Comparison of ENCODE assay signal across 1 cellular context in genomic region chr1:3359346-3360157, GRCh38.
TF ChIP-seq lines count a peak whose summit lies in the region.

No MANE protein-coding gene starts in this region.

TF ChIP-seq in HEK293, 187 proteins besides CTCF, POLR2A, EP300 and RAD21 (continued from another document):
- TF ChIP-seq TSHZ1 (tag by site-specific recombination; IDR thresholded peaks at IDR 0.05; ENCODE audit: borderline replicate concordance) (no peak), ZNF157 (tag by site-specific recombination; IDR thresholded peaks at IDR 0.05) (no peak), ZNF596 (tag by site-specific recombination; IDR thresholded peaks at IDR 0.05) (no peak), ZNF707 (tag by site-specific recombination; IDR thresholded peaks at IDR 0.05) (no peak), ZNF133 (tag by site-specific recombination; IDR thresholded peaks at IDR 0.05) (no peak), OVOL3 (tag by site-specific recombination; IDR thresholded peaks at IDR 0.05) (no peak), YY2 (tag by site-specific recombination; IDR thresholded peaks at IDR 0.05) (no peak), ZNF548 (tag by site-specific recombination; IDR thresholded peaks at IDR 0.05) (peak; percentile 91)
- TF ChIP-seq, protein P1, sequence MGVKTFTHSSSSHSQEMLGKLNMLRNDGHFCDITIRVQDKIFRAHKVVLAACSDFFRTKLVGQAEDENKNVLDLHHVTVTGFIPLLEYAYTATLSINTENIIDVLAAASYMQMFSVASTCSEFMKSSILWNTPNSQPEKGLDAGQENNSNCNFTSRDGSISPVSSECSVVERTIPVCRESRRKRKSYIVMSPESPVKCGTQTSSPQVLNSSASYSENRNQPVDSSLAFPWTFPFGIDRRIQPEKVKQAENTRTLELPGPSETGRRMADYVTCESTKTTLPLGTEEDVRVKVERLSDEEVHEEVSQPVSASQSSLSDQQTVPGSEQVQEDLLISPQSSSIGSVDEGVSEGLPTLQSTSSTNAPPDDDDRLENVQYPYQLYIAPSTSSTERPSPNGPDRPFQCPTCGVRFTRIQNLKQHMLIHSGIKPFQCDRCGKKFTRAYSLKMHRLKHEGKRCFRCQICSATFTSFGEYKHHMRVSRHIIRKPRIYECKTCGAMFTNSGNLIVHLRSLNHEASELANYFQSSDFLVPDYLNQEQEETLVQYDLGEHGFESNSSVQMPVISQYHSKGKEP (tag by site-specific recombination; IDR thresholded peaks at IDR 0.05): peak; percentile 97
